9 cellular contexts compared by ENCODE assay signal in genomic region chr1:183278736-183279591, GRCh38.
DNase-seq lines count a peak whose midpoint lies in the region; ATAC-seq and TF ChIP-seq lines count a peak whose summit lies in the region.
"Had no signal": no experiment of that assay in that cellular context is flagged by ENCODE, and none has a peak within 500 bp of the region (broad histone marks: within the 10 kb centered on the region; RNA-seq: fewer than 3 reads in every experiment).

No MANE protein-coding gene starts in this region.

- no peaks in the 10 kb centered on the region for H3K9me3 Mint-ChIP-seq in Caco-2 (ENCODE audit: unreplicated experiment)
- H3K9me3 Mint-ChIP-seq: CD4-positive, alpha-beta memory T cell had no signal

- in situ Hi-C loops in astrocyte of the spinal cord (cut with HindIII; ENCODE audit: low sequenced_read_pairs) = no loop called here

- POLR2A ChIA-PET in Caco-2 (lab: Charles Lee) = no interaction called here

- H3K27ac ChIP-seq in left ventricle myocardium inferior (replicated peaks) = peak overlapping the region; percentile 95

- ATAC-seq in left cardiac atrium (no peak), GM21526 (IDR thresholded peaks at IDR 0.05; ENCODE audit: low FRiP score, unreplicated experiment) (no peak)

- H3K36me3 ChIP-seq in left ventricle myocardium inferior (no peaks in the 10 kb centered on the region), Caco-2 (ENCODE audit: control insufficient read depth, insufficient read depth, low read length) (peaks cover 1% of the 10 kb centered on the region; the same call in 1 of the 2 replicates)

- CTCF ChIA-PET in Caco-2 (lab: Charles Lee) = interaction anchor here (1.4 kb wide), 1 partner anchor 8 kb away, joined by 3 read pairs; no protein-coding TSS in a partner anchor

- no peak overlapping the region for H3K27ac Mint-ChIP-seq in Caco-2 (ENCODE audit: unreplicated experiment)

- no peaks in the 10 kb centered on the region for H3K9me3 ChIP-seq in left ventricle myocardium inferior (replicated peaks)
- no peaks in the 10 kb centered on the region for H3K9me3 ChIP-seq in Caco-2

- no TSS peak for BruUV-seq in Caco-2 (replicated peaks; lab: Mats Ljungman, UMichigan)

- TF ChIP-seq CTCF in left ventricle myocardium inferior (IDR thresholded peaks at IDR 0.05; ENCODE audit: borderline replicate concordance) = no peak
- no peak for TF ChIP-seq CTCF in astrocyte of the spinal cord (IDR thresholded peaks at IDR 0.05; ENCODE audit: low read depth, low read length)
- TF ChIP-seq CTCF in Caco-2 (IDR thresholded peaks at IDR 0.05; ENCODE audit: insufficient read depth in 1 of 2, low read depth in 1 of 2, low read length in 1 of 2, severe bottlenecking in 1 of 2, unreplicated experiment in 1 of 2) = no peak

- peaks cover 37% of the 10 kb centered on the region for H3K4me1 Mint-ChIP-seq in Caco-2 (ENCODE audit: low read depth, unreplicated experiment)
- H3K4me1 Mint-ChIP-seq: CD4-positive, alpha-beta memory T cell had no signal

- peaks cover 53% of the 10 kb centered on the region for H3K4me1 ChIP-seq in left ventricle myocardium inferior
- peaks cover 65% of the 10 kb centered on the region for H3K4me1 ChIP-seq in Caco-2

- no peak overlapping the region for H3K4me3 Mint-ChIP-seq in Caco-2 (ENCODE audit: unreplicated experiment)
- H3K4me3 Mint-ChIP-seq: CD4-positive, alpha-beta memory T cell had no signal

- intact Hi-C loops in left ventricle myocardium inferior (cut with micrococcal nuclease) (no loop called here), left cardiac atrium (cut with DNase I) (no loop called here), Caco-2 (cut with micrococcal nuclease; ENCODE audit: unreplicated experiment) (no loop called here)

- H3K27me3 ChIP-seq in left ventricle myocardium inferior (ENCODE audit: low read depth) (no peaks in the 10 kb centered on the region), Caco-2 (replicated peaks; ENCODE audit: control insufficient read depth, insufficient read depth, low read length) (no peaks in the 10 kb centered on the region)

- H3K27me3 Mint-ChIP-seq in Caco-2 (ENCODE audit: insufficient read depth, unreplicated experiment) = no peaks in the 10 kb centered on the region

- H3K4me3 ChIP-seq in left ventricle myocardium inferior = no peak overlapping the region
- H3K4me3 ChIP-seq in astrocyte of the spinal cord (ENCODE audit: low read depth, low read length) = no peak overlapping the region
- H3K4me3 ChIP-seq in Caco-2 (ENCODE audit: low read depth, low read length) = no peak overlapping the region

- peaks cover 6% of the 10 kb centered on the region for H3K36me3 Mint-ChIP-seq in Caco-2 (ENCODE audit: insufficient read depth, unreplicated experiment)
- H3K36me3 Mint-ChIP-seq: CD4-positive, alpha-beta memory T cell had no signal

- no peak for DNase-seq in left ventricle myocardium inferior
- no peak for DNase-seq in left cardiac atrium
- peak; percentile 66 for DNase-seq in astrocyte of the spinal cord (ENCODE audit: low read depth, low spot score)
- peak; percentile 58 for DNase-seq in kidney glomerular epithelial cell (lab: John Stamatoyannopoulos, UW)
- no peak for DNase-seq in NCI-H2081 treated with DMSO at 0.1 percent for 48 hours (lab: John Stamatoyannopoulos, UW)
- no peak for DNase-seq in NAMALWA (ENCODE audit: low spot score)
- no peak for DNase-seq in Caco-2
- DNase-seq: CD4-positive, alpha-beta memory T cell had no signal

Comparison
In these comparisons a context has a peak if more than half of its experiments do, and no peak if none do; other contexts are left out.
1. DNase-seq: peak in astrocyte of the spinal cord (single experiment) and kidney glomerular epithelial cell (single experiment); none in left ventricle myocardium inferior (single experiment), left cardiac atrium (single experiment), NCI-H2081 treated with DMSO at 0.1 percent for 48 hours (single experiment), NAMALWA (single experiment) and Caco-2 (0 of 2).